19 cellular contexts compared by ENCODE assay signal in genomic region chr5:149170292-149170691, GRCh38. TPM values are rescaled to one million over a fixed set of nuclear protein-coding genes. Genes with fewer than 3 reads are reported as not detected.
A peak's percentile ranks its signal among the peaks of the same experiment; 100 is the strongest.
DNase-seq lines count a peak whose midpoint lies in the region; ATAC-seq, FAIRE-seq and TF ChIP-seq lines count a peak whose summit lies in the region.
"Had no signal": no experiment of that assay in that cellular context is flagged by ENCODE, and none has a peak within 500 bp of the region (broad histone marks: within the 10 kb centered on the region; RNA-seq: fewer than 3 reads in every experiment).

No MANE protein-coding gene starts in this region.

- H3K4me1 Mint-ChIP-seq in astrocyte (ENCODE audit: low read depth, unreplicated experiment) = peaks cover 25% of the 10 kb centered on the region
- no peaks in the 10 kb centered on the region for H3K4me1 Mint-ChIP-seq in T-helper 2 cell treated with Interferon-gamma antibody and Interleukin-4, amounts not matched to agents 5 μg/mL and 100 μg/mL, for 36 hours (ENCODE audit: low read depth)
- H3K4me1 Mint-ChIP-seq: stimulated activated naive CD8-positive, alpha-beta T cell treated with anti-CD3 and anti-CD28 coated beads, Interleukin-15, amount 100 ng/mL, for 72 hours had no signal

- H4K20me1 ChIP-seq in astrocyte (ENCODE audit: insufficient read depth, low read length) = no peaks in the 10 kb centered on the region
- H4K20me1 ChIP-seq: BLaER1 treated with 17β-estradiol and CSF1 and Interleukin-3, amounts not matched to agents 10 nM and 100 nM had no signal

- ATAC-seq in GM18520 (IDR thresholded peaks at IDR 0.05; ENCODE audit: unreplicated experiment) (no peak), HG03439 (IDR thresholded peaks at IDR 0.05; ENCODE audit: unreplicated experiment) (no peak)
- ATAC-seq: stimulated activated naive CD8-positive, alpha-beta T cell treated with anti-CD3 and anti-CD28 coated beads, Interleukin-15, amount 100 ng/mL, for 72 hours had no signal

- peaks cover 4% of the 10 kb centered on the region for H3K79me2 ChIP-seq in astrocyte (ENCODE audit: insufficient read depth, low read length)

- TF ChIP-seq CTCF in astrocyte (IDR thresholded peaks at IDR 0.05; ENCODE audit: insufficient read depth, low read depth, low read length) (no peak), right atrium auricular region (IDR thresholded peaks at IDR 0.05) (no peak)

- H2AFZ ChIP-seq in astrocyte (ENCODE audit: low read depth, low read length) = no peak overlapping the region
- H2AFZ ChIP-seq: GM23248 had no signal

- no peaks in the 10 kb centered on the region for H3K36me3 ChIP-seq in astrocyte (ENCODE audit: insufficient read depth, low read length)
- no peaks in the 10 kb centered on the region for H3K36me3 ChIP-seq in right atrium auricular region
- H3K36me3 ChIP-seq in effector memory CD4-positive, alpha-beta T cell (ENCODE audit: control insufficient read depth, insufficient read depth, low read length) = no peaks in the 10 kb centered on the region
- H3K36me3 ChIP-seq: BLaER1 treated with 17β-estradiol and CSF1 and Interleukin-3, amounts not matched to agents 10 nM and 100 nM; ovary; Peyer's patch; vagina had no signal

- H3K36me3 Mint-ChIP-seq in astrocyte (ENCODE audit: low read depth, unreplicated experiment) = peaks cover 2% of the 10 kb centered on the region
- H3K36me3 Mint-ChIP-seq in T-helper 2 cell treated with Interferon-gamma antibody and Interleukin-4, amounts not matched to agents 5 μg/mL and 100 μg/mL, for 36 hours (ENCODE audit: low read depth) = no peaks in the 10 kb centered on the region

- H3K4me3 ChIP-seq in astrocyte (ENCODE audit: insufficient read depth, low read depth, low read length) (no peak overlapping the region), right atrium auricular region (no peak overlapping the region)
- H3K4me3 ChIP-seq in effector memory CD4-positive, alpha-beta T cell (ENCODE audit: insufficient read depth, low read depth, low read length, poor library complexity, severe bottlenecking) = no peak overlapping the region
- H3K4me3 ChIP-seq: BLaER1 treated with 17β-estradiol and CSF1 and Interleukin-3, amounts not matched to agents 10 nM and 100 nM; GM23248; ovary; Peyer's patch; vagina had no signal

- H3K9ac ChIP-seq in astrocyte (ENCODE audit: low read length) = no peak overlapping the region
- H3K9ac ChIP-seq: BLaER1 treated with 17β-estradiol and CSF1 and Interleukin-3, amounts not matched to agents 10 nM and 100 nM; GM23248 had no signal

- no peaks in the 10 kb centered on the region for H3K27me3 ChIP-seq in astrocyte (ENCODE audit: insufficient read depth, low read length)
- no peaks in the 10 kb centered on the region for H3K27me3 ChIP-seq in right atrium auricular region
- H3K27me3 ChIP-seq in effector memory CD4-positive, alpha-beta T cell (replicated peaks; ENCODE audit: control insufficient read depth, insufficient read depth, low read length, poor library complexity, severe bottlenecking) = no peaks in the 10 kb centered on the region
- H3K27me3 ChIP-seq: BLaER1 treated with 17β-estradiol and CSF1 and Interleukin-3, amounts not matched to agents 10 nM and 100 nM; ovary; Peyer's patch; vagina had no signal

- H3K27me3 Mint-ChIP-seq in astrocyte (ENCODE audit: low read depth, unreplicated experiment) = peaks cover 7% of the 10 kb centered on the region
- H3K27me3 Mint-ChIP-seq in T-helper 2 cell treated with Interferon-gamma antibody and Interleukin-4, amounts not matched to agents 5 μg/mL and 100 μg/mL, for 36 hours (ENCODE audit: low read depth) = peaks cover 20% of the 10 kb centered on the region

- DNase-seq in Daoy (ENCODE audit: low read depth) (peak; percentile 81), NCI-H1694 (lab: John Stamatoyannopoulos, UW) (peak; percentile 96), astrocyte (ENCODE audit: low read depth) (peak; percentile 67), right atrium auricular region (ENCODE audit: low spot score) (no peak)
- no peak for DNase-seq in T-helper 2 cell treated with Interferon-gamma antibody and Interleukin-4, amounts not matched to agents 5 μg/mL and 100 μg/mL, for 36 hours (ENCODE audit: low spot score)
- no peak for DNase-seq in effector memory CD4-positive, alpha-beta T cell
- DNase-seq: central memory CD4-positive, alpha-beta T cell; DND-41; GM23248; NCI-H1092; ovary; Peyer's patch; stimulated activated naive CD8-positive, alpha-beta T cell treated with anti-CD3 and anti-CD28 coated beads, Interleukin-15, amount 100 ng/mL, for 72 hours had no signal

- peaks cover 2% of the 10 kb centered on the region for H3K9me3 Mint-ChIP-seq in astrocyte (ENCODE audit: unreplicated experiment)
- H3K9me3 Mint-ChIP-seq in T-helper 2 cell treated with Interferon-gamma antibody and Interleukin-4, amounts not matched to agents 5 μg/mL and 100 μg/mL, for 36 hours = no peaks in the 10 kb centered on the region
- H3K9me3 Mint-ChIP-seq: stimulated activated naive CD8-positive, alpha-beta T cell treated with anti-CD3 and anti-CD28 coated beads, Interleukin-15, amount 100 ng/mL, for 72 hours; T-helper 1 cell treated with Interleukin-12 subunit alpha and Interleukin-12 subunit beta and Interleukin-4 antibody, amounts not matched to agents 30 μg/mL and 1 μg/mL, for 36 hours had no signal

- peaks cover 49% of the 10 kb centered on the region for H3K4me1 ChIP-seq in astrocyte (ENCODE audit: insufficient read depth, low read length)
- H3K4me1 ChIP-seq in right atrium auricular region = peaks cover 0 to 64% of the 10 kb centered on the region in 2 donors
- no peaks in the 10 kb centered on the region for H3K4me1 ChIP-seq in effector memory CD4-positive, alpha-beta T cell (ENCODE audit: control insufficient read depth, insufficient read depth, low read length, poor library complexity, severe bottlenecking)
- H3K4me1 ChIP-seq: BLaER1 treated with 17β-estradiol and CSF1 and Interleukin-3, amounts not matched to agents 10 nM and 100 nM; Peyer's patch had no signal

- H3K9me3 ChIP-seq in astrocyte (ENCODE audit: insufficient read depth, low read depth, low read length) (no peaks in the 10 kb centered on the region), right atrium auricular region (no peaks in the 10 kb centered on the region)
- H3K9me3 ChIP-seq in effector memory CD4-positive, alpha-beta T cell (ENCODE audit: control insufficient read depth, low read length) = no peaks in the 10 kb centered on the region
- H3K9me3 ChIP-seq: BLaER1 treated with 17β-estradiol and CSF1 and Interleukin-3, amounts not matched to agents 10 nM and 100 nM; ovary; Peyer's patch; vagina had no signal

- H3K27ac ChIP-seq in astrocyte (ENCODE audit: low read depth, low read length) (no peak overlapping the region), right atrium auricular region (peak overlapping the region; percentile 5 to 33)
- no peak overlapping the region for H3K27ac ChIP-seq in effector memory CD4-positive, alpha-beta T cell (ENCODE audit: insufficient read depth, low read length, poor library complexity, severe bottlenecking)
- H3K27ac ChIP-seq: BLaER1 treated with 17β-estradiol and CSF1 and Interleukin-3, amounts not matched to agents 10 nM and 100 nM; GM23248; ovary; Peyer's patch; vagina had no signal

- H3K4me2 ChIP-seq in astrocyte (ENCODE audit: low read length) = no peak overlapping the region
- H3K4me2 ChIP-seq: BLaER1 treated with 17β-estradiol and CSF1 and Interleukin-3, amounts not matched to agents 10 nM and 100 nM had no signal

- no peak overlapping the region for H3K27ac Mint-ChIP-seq in astrocyte (ENCODE audit: unreplicated experiment)
- no peak overlapping the region for H3K27ac Mint-ChIP-seq in T-helper 2 cell treated with Interferon-gamma antibody and Interleukin-4, amounts not matched to agents 5 μg/mL and 100 μg/mL, for 36 hours
- H3K27ac Mint-ChIP-seq: stimulated activated naive CD8-positive, alpha-beta T cell treated with anti-CD3 and anti-CD28 coated beads, Interleukin-15, amount 100 ng/mL, for 72 hours; T-helper 1 cell treated with Interleukin-12 subunit alpha and Interleukin-12 subunit beta and Interleukin-4 antibody, amounts not matched to agents 30 μg/mL and 1 μg/mL, for 36 hours had no signal

- H3K4me3 Mint-ChIP-seq in astrocyte (ENCODE audit: unreplicated experiment) = no peak overlapping the region
- no peak overlapping the region for H3K4me3 Mint-ChIP-seq in T-helper 2 cell treated with Interferon-gamma antibody and Interleukin-4, amounts not matched to agents 5 μg/mL and 100 μg/mL, for 36 hours
- H3K4me3 Mint-ChIP-seq: stimulated activated naive CD8-positive, alpha-beta T cell treated with anti-CD3 and anti-CD28 coated beads, Interleukin-15, amount 100 ng/mL, for 72 hours; T-helper 1 cell treated with Interleukin-12 subunit alpha and Interleukin-12 subunit beta and Interleukin-4 antibody, amounts not matched to agents 30 μg/mL and 1 μg/mL, for 36 hours had no signal

- FAIRE-seq in astrocyte (lab: Jason Lieb, UNC) = no peak
- FAIRE-seq: endothelial cell of umbilical vein had no signal

RNA-seq across cellular contexts. Expression of gene ABLIM3, which starts 29.0 kb away (rescaled TPM):
- total RNA-seq in Daoy (2014; rRNA removed; shearing (Covaris generic)) = 6.4 and 10.6 TPM in 2 replicates
- total RNA-seq in astrocyte (3.9 and 6.4 TPM in 2 replicates), right atrium auricular region (100 to 1,000 TPM; 109 to 145 TPM)

Comparison
In these comparisons a context has a peak if more than half of its experiments do, and no peak if none do; other contexts are left out.
1. DNase-seq: peak in Daoy (single experiment), NCI-H1694 (single experiment) and astrocyte (single experiment); none in right atrium auricular region (single experiment), T-helper 2 cell treated with Interferon-gamma antibody and Interleukin-4, amounts not matched to agents 5 μg/mL and 100 μg/mL, for 36 hours (single experiment) and effector memory CD4-positive, alpha-beta T cell (0 of 3).
2. H3K27ac ChIP-seq: peak in right atrium auricular region (2 of 2); none in astrocyte (single experiment) and effector memory CD4-positive, alpha-beta T cell (single experiment).